ENCODE assay signal across 2 cellular contexts in the genomic region with DNA sequence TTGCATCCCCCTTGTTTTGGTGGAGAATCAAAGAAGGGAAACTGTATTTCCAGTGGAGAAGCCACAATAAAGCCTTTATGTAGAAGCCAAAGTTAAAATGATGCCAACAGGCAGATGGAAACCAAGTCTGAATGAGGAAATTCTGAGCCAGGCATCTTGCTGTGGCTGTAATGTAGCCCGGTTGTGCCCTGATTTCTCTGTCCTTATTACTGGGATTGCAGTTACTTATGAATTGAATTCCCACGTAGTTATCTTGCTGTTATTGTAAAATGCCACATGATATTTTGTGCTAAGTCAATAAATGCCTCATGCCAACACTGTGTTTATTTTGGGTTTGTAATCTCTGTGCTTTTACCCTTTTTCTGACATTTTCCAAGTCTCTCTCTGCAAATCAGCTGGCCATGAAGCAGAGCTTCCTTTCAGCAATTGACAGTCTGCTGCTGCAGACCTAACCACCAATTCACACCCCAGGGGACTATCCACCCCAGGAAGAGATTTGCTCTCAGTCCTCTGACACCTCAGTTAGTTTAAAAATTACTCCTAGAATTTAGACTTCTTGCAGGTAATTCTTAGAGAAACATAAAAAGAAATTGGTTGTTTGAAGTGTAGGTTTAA.
TF ChIP-seq lines count a peak whose summit lies in the region.

No MANE protein-coding gene starts in this region.

TF ChIP-seq in GM23338, 12 proteins besides CTCF, POLR2A, EP300 and RAD21 (continued from another document):
- TF ChIP-seq, protein P1, sequence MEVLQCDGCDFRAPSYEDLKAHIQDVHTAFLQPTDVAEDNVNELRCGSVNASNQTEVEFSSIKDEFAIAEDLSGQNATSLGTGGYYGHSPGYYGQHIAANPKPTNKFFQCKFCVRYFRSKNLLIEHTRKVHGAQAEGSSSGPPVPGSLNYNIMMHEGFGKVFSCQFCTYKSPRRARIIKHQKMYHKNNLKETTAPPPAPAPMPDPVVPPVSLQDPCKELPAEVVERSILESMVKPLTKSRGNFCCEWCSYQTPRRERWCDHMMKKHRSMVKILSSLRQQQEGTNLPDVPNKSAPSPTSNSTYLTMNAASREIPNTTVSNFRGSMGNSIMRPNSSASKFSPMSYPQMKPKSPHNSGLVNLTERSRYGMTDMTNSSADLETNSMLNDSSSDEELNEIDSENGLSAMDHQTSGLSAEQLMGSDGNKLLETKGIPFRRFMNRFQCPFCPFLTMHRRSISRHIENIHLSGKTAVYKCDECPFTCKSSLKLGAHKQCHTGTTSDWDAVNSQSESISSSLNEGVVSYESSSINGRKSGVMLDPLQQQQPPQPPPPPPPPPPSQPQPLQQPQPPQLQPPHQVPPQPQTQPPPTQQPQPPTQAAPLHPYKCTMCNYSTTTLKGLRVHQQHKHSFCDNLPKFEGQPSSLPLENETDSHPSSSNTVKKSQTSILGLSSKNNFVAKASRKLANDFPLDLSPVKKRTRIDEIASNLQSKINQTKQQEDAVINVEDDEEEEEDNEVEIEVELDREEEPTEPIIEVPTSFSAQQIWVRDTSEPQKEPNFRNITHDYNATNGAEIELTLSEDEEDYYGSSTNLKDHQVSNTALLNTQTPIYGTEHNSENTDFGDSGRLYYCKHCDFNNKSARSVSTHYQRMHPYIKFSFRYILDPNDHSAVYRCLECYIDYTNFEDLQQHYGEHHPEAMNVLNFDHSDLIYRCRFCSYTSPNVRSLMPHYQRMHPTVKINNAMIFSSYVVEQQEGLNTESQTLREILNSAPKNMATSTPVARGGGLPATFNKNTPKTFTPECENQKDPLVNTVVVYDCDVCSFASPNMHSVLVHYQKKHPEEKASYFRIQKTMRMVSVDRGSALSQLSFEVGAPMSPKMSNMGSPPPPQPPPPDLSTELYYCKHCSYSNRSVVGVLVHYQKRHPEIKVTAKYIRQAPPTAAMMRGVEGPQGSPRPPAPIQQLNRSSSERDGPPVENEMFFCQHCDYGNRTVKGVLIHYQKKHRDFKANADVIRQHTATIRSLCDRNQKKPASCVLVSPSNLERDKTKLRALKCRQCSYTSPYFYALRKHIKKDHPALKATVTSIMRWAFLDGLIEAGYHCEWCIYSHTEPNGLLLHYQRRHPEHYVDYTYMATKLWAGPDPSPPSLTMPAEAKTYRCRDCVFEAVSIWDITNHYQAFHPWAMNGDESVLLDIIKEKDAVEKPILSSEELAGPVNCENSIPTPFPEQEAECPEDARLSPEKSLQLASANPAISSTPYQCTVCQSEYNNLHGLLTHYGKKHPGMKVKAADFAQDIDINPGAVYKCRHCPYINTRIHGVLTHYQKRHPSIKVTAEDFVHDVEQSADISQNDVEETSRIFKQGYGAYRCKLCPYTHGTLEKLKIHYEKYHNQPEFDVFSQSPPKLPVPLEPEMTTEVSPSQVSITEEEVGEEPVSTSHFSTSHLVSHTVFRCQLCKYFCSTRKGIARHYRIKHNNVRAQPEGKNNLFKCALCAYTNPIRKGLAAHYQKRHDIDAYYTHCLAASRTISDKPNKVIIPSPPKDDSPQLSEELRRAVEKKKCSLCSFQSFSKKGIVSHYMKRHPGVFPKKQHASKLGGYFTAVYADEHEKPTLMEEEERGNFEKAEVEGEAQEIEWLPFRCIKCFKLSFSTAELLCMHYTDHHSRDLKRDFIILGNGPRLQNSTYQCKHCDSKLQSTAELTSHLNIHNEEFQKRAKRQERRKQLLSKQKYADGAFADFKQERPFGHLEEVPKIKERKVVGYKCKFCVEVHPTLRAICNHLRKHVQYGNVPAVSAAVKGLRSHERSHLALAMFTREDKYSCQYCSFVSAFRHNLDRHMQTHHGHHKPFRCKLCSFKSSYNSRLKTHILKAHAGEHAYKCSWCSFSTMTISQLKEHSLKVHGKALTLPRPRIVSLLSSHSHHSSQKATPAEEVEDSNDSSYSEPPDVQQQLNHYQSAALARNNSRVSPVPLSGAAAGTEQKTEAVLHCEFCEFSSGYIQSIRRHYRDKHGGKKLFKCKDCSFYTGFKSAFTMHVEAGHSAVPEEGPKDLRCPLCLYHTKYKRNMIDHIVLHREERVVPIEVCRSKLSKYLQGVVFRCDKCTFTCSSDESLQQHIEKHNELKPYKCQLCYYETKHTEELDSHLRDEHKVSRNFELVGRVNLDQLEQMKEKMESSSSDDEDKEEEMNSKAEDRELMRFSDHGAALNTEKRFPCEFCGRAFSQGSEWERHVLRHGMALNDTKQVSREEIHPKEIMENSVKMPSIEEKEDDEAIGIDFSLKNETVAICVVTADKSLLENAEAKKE (CRISPR knock-in tag; IDR thresholded peaks at IDR 0.05), result no peak
TF ChIP-seq in GM23338: peak in this region for 0.

TF ChIP-seq in WTC11, 78 proteins besides CTCF, POLR2A, EP300 and RAD21 (continued from another document):
- TF ChIP-seq, protein P2, sequence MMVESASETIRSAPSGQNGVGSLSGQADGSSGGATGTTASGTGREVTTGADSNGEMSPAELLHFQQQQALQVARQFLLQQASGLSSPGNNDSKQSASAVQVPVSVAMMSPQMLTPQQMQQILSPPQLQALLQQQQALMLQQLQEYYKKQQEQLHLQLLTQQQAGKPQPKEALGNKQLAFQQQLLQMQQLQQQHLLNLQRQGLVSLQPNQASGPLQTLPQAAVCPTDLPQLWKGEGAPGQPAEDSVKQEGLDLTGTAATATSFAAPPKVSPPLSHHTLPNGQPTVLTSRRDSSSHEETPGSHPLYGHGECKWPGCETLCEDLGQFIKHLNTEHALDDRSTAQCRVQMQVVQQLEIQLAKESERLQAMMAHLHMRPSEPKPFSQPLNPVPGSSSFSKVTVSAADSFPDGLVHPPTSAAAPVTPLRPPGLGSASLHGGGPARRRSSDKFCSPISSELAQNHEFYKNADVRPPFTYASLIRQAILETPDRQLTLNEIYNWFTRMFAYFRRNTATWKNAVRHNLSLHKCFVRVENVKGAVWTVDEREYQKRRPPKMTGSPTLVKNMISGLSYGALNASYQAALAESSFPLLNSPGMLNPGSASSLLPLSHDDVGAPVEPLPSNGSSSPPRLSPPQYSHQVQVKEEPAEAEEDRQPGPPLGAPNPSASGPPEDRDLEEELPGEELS (CRISPR knock-in tag; IDR thresholded peaks at IDR 0.05), result no peak
- TF ChIP-seq, protein P3, sequence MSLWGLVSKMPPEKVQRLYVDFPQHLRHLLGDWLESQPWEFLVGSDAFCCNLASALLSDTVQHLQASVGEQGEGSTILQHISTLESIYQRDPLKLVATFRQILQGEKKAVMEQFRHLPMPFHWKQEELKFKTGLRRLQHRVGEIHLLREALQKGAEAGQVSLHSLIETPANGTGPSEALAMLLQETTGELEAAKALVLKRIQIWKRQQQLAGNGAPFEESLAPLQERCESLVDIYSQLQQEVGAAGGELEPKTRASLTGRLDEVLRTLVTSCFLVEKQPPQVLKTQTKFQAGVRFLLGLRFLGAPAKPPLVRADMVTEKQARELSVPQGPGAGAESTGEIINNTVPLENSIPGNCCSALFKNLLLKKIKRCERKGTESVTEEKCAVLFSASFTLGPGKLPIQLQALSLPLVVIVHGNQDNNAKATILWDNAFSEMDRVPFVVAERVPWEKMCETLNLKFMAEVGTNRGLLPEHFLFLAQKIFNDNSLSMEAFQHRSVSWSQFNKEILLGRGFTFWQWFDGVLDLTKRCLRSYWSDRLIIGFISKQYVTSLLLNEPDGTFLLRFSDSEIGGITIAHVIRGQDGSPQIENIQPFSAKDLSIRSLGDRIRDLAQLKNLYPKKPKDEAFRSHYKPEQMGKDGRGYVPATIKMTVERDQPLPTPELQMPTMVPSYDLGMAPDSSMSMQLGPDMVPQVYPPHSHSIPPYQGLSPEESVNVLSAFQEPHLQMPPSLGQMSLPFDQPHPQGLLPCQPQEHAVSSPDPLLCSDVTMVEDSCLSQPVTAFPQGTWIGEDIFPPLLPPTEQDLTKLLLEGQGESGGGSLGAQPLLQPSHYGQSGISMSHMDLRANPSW (CRISPR knock-in tag; conservative IDR thresholded peaks at IDR 0.05; ENCODE audit: low read depth), result no peak
